1 cellular context compared by ENCODE assay signal in the genomic region with DNA sequence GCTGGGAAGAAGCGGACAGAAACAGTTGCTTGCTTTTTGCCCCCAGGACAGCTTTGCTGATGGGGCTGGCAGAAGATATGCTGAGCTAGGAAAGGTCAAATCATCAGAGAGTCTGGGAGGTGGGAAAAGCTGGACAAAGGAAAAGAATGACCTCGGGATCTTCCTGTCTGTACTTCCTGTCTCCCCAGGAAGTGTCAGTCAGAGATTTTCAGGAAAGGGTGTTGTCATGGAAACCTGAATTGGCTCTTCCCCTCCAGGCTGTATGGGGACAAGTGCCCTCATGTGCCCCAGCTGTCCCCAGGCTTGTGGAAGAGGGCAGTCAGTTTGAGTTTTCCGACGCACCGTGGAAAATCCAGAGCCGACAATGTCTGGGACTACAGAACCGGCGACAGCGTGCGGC.
A peak's percentile ranks its signal among the peaks of the same experiment; 100 is the strongest.
TF ChIP-seq lines count a peak whose summit lies in the region.

No MANE protein-coding gene starts in this region.

TF ChIP-seq in HepG2, 621 proteins besides CTCF, POLR2A, EP300 and RAD21 (continued from another document):
- TF ChIP-seq, protein P1, sequence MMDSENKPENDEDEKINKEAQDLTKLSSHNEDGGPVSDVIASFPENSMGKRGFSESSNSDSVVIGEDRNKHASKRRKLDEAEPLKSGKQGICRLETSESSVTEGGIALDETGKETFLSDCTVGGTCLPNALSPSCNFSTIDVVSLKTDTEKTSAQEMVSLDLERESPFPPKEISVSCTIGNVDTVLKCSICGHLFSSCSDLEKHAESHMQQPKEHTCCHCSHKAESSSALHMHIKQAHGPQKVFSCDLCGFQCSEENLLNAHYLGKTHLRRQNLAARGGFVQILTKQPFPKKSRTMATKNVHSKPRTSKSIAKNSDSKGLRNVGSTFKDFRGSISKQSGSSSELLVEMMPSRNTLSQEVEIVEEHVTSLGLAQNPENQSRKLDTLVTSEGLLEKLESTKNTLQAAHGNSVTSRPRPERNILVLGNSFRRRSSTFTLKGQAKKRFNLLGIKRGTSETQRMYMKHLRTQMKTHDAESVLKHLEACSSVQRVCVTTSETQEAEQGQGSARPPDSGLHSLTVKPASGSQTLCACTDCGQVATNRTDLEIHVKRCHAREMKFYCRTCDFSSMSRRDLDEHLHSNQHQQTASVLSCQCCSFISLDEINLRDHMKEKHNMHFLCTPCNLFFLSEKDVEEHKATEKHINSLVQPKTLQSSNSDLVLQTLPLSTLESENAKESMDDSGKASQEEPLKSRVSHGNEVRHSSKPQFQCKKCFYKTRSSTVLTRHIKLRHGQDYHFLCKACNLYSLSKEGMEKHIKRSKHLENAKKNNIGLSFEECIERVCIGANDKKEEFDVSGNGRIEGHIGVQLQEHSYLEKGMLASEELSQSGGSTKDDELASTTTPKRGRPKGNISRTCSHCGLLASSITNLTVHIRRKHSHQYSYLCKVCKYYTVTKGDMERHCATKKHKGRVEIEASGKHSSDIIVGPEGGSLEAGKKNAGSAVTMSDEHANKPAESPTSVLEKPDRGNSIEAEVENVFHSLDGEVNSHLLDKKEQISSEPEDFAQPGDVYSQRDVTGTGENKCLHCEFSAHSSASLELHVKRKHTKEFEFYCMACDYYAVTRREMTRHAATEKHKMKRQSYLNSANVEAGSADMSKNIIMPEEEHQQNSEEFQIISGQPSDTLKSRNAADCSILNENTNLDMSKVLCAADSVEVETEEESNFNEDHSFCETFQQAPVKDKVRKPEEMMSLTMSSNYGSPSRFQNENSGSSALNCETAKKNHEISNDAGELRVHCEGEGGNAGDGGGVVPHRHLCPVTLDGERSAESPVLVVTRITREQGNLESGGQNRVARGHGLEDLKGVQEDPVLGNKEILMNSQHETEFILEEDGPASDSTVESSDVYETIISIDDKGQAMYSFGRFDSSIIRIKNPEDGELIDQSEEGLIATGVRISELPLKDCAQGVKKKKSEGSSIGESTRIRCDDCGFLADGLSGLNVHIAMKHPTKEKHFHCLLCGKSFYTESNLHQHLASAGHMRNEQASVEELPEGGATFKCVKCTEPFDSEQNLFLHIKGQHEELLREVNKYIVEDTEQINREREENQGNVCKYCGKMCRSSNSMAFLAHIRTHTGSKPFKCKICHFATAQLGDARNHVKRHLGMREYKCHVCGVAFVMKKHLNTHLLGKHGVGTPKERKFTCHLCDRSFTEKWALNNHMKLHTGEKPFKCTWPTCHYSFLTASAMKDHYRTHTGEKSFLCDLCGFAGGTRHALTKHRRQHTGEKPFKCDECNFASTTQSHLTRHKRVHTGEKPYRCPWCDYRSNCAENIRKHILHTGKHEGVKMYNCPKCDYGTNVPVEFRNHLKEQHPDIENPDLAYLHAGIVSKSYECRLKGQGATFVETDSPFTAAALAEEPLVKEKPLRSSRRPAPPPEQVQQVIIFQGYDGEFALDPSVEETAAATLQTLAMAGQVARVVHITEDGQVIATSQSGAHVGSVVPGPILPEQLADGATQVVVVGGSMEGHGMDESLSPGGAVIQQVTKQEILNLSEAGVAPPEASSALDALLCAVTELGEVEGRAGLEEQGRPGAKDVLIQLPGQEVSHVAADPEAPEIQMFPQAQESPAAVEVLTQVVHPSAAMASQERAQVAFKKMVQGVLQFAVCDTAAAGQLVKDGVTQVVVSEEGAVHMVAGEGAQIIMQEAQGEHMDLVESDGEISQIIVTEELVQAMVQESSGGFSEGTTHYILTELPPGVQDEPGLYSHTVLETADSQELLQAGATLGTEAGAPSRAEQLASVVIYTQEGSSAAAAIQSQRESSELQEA (CRISPR knock-in tag; IDR thresholded peaks at IDR 0.05; ENCODE audit: not compliant biosample characterization) = no peak
- TF ChIP-seq, protein P2, sequence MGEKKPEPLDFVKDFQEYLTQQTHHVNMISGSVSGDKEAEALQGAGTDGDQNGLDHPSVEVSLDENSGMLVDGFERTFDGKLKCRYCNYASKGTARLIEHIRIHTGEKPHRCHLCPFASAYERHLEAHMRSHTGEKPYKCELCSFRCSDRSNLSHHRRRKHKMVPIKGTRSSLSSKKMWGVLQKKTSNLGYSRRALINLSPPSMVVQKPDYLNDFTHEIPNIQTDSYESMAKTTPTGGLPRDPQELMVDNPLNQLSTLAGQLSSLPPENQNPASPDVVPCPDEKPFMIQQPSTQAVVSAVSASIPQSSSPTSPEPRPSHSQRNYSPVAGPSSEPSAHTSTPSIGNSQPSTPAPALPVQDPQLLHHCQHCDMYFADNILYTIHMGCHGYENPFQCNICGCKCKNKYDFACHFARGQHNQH (CRISPR knock-in tag; IDR thresholded peaks at IDR 0.05) = peak; percentile 100
- TF ChIP-seq, protein P3, sequence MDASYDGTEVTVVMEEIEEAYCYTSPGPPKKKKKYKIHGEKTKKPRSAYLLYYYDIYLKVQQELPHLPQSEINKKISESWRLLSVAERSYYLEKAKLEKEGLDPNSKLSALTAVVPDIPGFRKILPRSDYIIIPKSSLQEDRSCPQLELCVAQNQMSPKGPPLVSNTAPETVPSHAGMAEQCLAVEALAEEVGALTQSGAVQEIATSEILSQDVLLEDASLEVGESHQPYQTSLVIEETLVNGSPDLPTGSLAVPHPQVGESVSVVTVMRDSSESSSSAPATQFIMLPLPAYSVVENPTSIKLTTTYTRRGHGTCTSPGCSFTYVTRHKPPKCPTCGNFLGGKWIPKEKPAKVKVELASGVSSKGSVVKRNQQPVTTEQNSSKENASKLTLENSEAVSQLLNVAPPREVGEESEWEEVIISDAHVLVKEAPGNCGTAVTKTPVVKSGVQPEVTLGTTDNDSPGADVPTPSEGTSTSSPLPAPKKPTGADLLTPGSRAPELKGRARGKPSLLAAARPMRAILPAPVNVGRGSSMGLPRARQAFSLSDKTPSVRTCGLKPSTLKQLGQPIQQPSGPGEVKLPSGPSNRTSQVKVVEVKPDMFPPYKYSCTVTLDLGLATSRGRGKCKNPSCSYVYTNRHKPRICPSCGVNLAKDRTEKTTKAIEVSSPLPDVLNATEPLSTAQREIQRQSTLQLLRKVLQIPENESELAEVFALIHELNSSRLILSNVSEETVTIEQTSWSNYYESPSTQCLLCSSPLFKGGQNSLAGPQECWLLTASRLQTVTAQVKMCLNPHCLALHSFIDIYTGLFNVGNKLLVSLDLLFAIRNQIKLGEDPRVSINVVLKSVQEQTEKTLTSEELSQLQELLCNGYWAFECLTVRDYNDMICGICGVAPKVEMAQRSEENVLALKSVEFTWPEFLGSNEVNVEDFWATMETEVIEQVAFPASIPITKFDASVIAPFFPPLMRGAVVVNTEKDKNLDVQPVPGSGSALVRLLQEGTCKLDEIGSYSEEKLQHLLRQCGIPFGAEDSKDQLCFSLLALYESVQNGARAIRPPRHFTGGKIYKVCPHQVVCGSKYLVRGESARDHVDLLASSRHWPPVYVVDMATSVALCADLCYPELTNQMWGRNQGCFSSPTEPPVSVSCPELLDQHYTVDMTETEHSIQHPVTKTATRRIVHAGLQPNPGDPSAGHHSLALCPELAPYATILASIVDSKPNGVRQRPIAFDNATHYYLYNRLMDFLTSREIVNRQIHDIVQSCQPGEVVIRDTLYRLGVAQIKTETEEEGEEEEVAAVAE (CRISPR knock-in tag; IDR thresholded peaks at IDR 0.05; ENCODE audit: borderline replicate concordance) = no peak
- TF ChIP-seq RFX1 (IDR thresholded peaks at IDR 0.05) (peak; percentile 43; the same call in 1 of the 2 replicates), FOXJ3 (CRISPR knock-in tag; IDR thresholded peaks at IDR 0.05; ENCODE audit: borderline replicate concordance) (no peak)
